Comparison of ENCODE assay signal across 8 cellular contexts in genomic region chr1:61082336-61083013, GRCh38. TPM values are rescaled to one million over a fixed set of nuclear protein-coding genes. Genes with fewer than 3 reads are reported as not detected.
DNase-seq lines count a peak whose midpoint lies in the region; ATAC-seq and TF ChIP-seq lines count a peak whose summit lies in the region.

Gene NFIA, plus strand, starts transcription at chr1:61082561.

- peak within 1 kb of the TSS; percentile 79 for H3K4me2 ChIP-seq in HCT116 (ENCODE audit: low read length)
- H3K4me2 ChIP-seq in neural cell (ENCODE audit: low read length), result peak within 1 kb of the TSS; percentile 58

- no TSS peak for BruUV-seq in HCT116 (replicated peaks; lab: Mats Ljungman, UMichigan)

- H3K27ac ChIP-seq in ACC112 (ENCODE audit: low read depth, low read length), result peak within 1 kb of the TSS; percentile 82
- H3K27ac ChIP-seq in HCT116 (ENCODE audit: low read depth, low read length), result peak within 1 kb of the TSS; percentile 68
- H3K27ac ChIP-seq in gastroesophageal sphincter, result peak within 1 kb of the TSS; percentile 95 to 97 (median 96)
- no peak within 1 kb of the TSS for H3K27ac ChIP-seq in neural cell (ENCODE audit: low read length)

- H3F3A ChIP-seq in neural cell (ENCODE audit: insufficient read depth, low read length, poor library complexity, severe bottlenecking), result peaks cover under 1% of the 10 kb centered on the region

- no peaks in the 10 kb centered on the region for H3K9me3 Mint-ChIP-seq in activated naive CD4-positive, alpha-beta T cell treated with anti-CD3 and anti-CD28 coated beads, Interleukin-2, amount 50 U/mL, for 24 hours

- WGBS in gastroesophageal sphincter (ENCODE audit: low coverage in 1 of 2), 2 donors, result 0 to 4% methylated on average over 1 to 14 of the region's 69 CpGs

- H4K20me1 ChIP-seq in HCT116 (ENCODE audit: insufficient read depth) (no peaks in the 10 kb centered on the region), neural cell (ENCODE audit: insufficient read depth) (no peaks in the 10 kb centered on the region)

- H3K27me3 ChIP-seq in ACC112 (ENCODE audit: insufficient read depth, low read length), result no peaks in the 10 kb centered on the region
- H3K27me3 ChIP-seq in HCT116 (ENCODE audit: insufficient read depth, low read length), result no peaks in the 10 kb centered on the region
- no peaks in the 10 kb centered on the region for H3K27me3 ChIP-seq in gastroesophageal sphincter
- H3K27me3 ChIP-seq in neural cell (ENCODE audit: insufficient read depth, low read depth, low read length), result peaks cover 97% of the 10 kb centered on the region

- H3K4me1 ChIP-seq in ACC112 (ENCODE audit: control insufficient read depth, insufficient read depth, low read length, unreplicated experiment) (peaks cover 29% of the 10 kb centered on the region), HCT116 (ENCODE audit: control insufficient read depth in 1 of 2, insufficient read depth in 2 of 2, low read length in 2 of 2) (peaks cover 34 to 50% of the 10 kb centered on the region in 2 experiments), gastroesophageal sphincter (peaks cover 19 to 66% (median 25%) of the 10 kb centered on the region in 3 donors)

- H3K9ac ChIP-seq in HCT116 (ENCODE audit: low read length), result peak within 1 kb of the TSS; percentile 85
- H3K9ac ChIP-seq in neural cell (ENCODE audit: low read length), result no peak within 1 kb of the TSS

- no peak for TF ChIP-seq CTCF in HCT116 (IDR thresholded peaks at IDR 0.05 in 2 of 3, conservative IDR thresholded peaks at IDR 0.05 in 1 of 3; ENCODE audit: borderline replicate concordance in 1 of 3, insufficient read depth in 1 of 3, low read depth in 2 of 3, low read length in 2 of 3)
- no peak for TF ChIP-seq CTCF in gastroesophageal sphincter (IDR thresholded peaks at IDR 0.05)
- no peak for TF ChIP-seq CTCF in neural cell (IDR thresholded peaks at IDR 0.05; ENCODE audit: poor library complexity, severe bottlenecking)

- peak within 1 kb of the TSS; percentile 46 for H3K27ac Mint-ChIP-seq in activated naive CD4-positive, alpha-beta T cell treated with anti-CD3 and anti-CD28 coated beads, Interleukin-2, amount 50 U/mL, for 24 hours

- H3K4me1 Mint-ChIP-seq in activated naive CD4-positive, alpha-beta T cell treated with anti-CD3 and anti-CD28 coated beads, Interleukin-2, amount 50 U/mL, for 24 hours, result peaks cover 50% of the 10 kb centered on the region

- H3K27me3 Mint-ChIP-seq in activated naive CD4-positive, alpha-beta T cell treated with anti-CD3 and anti-CD28 coated beads, Interleukin-2, amount 50 U/mL, for 24 hours, result no peaks in the 10 kb centered on the region

- POLR2A ChIA-PET in HCT116 (lab: Charles Lee), result interaction anchor here (0.7 to 1.0 kb wide), 2 partner anchors 256 to 281 kb away, joined by 3 read pairs; no protein-coding TSS in a partner anchor

- TF ChIP-seq POLR2A in HCT116 (IDR thresholded peaks at IDR 0.05; ENCODE audit: borderline replicate concordance, extremely low read depth, insufficient read depth, insufficient read length) (no peak), gastroesophageal sphincter (IDR thresholded peaks at IDR 0.05) (peak; percentile 37 to 47)

- H3K9me2 ChIP-seq in HCT116 (ENCODE audit: insufficient read depth) (no peaks in the 10 kb centered on the region), neural cell (ENCODE audit: insufficient read depth, low read length) (no peaks in the 10 kb centered on the region)

- TF ChIP-seq EP300 in gastroesophageal sphincter (IDR thresholded peaks at IDR 0.05), result no peak
- TF ChIP-seq EP300 in neural cell (conservative IDR thresholded peaks at IDR 0.05; ENCODE audit: poor library complexity, severe bottlenecking), result no peak

- peak within 1 kb of the TSS; percentile 90 for H3K4me3 ChIP-seq in ACC112 (ENCODE audit: low read depth, low read length)
- peak within 1 kb of the TSS; percentile 67 to 79 for H3K4me3 ChIP-seq in HCT116 (replicated peaks in 1 of 2; ENCODE audit: low read depth in 1 of 2, low read length in 2 of 2)
- H3K4me3 ChIP-seq in gastroesophageal sphincter, result peak within 1 kb of the TSS; percentile 86 to 99
- peak within 1 kb of the TSS; percentile 67 for H3K4me3 ChIP-seq in neural cell (ENCODE audit: low read length)

- peak within 1 kb of the TSS; percentile 92 for H3K4me3 Mint-ChIP-seq in activated naive CD4-positive, alpha-beta T cell treated with anti-CD3 and anti-CD28 coated beads, Interleukin-2, amount 50 U/mL, for 24 hours

- peaks cover 48% of the 10 kb centered on the region for H3K79me2 ChIP-seq in ACC112 (ENCODE audit: control insufficient read depth, insufficient read depth, low read length, unreplicated experiment)
- peaks cover 39% of the 10 kb centered on the region for H3K79me2 ChIP-seq in HCT116 (ENCODE audit: insufficient read depth, low read length)
- no peaks in the 10 kb centered on the region for H3K79me2 ChIP-seq in neural cell (replicated peaks; ENCODE audit: insufficient read depth, low read length)

- peak; percentile 64 for ATAC-seq in HCT116
- ATAC-seq in gastroesophageal sphincter, result peak; percentile 46
- ATAC-seq in HG03039 (IDR thresholded peaks at IDR 0.05; ENCODE audit: unreplicated experiment), result no peak

- H2AFZ ChIP-seq in ACC112 (ENCODE audit: low read length, unreplicated experiment) (peak within 1 kb of the TSS; percentile 85), HCT116 (ENCODE audit: low read depth, low read length, poor library complexity, severe bottlenecking) (peak within 1 kb of the TSS; percentile 92), neural cell (ENCODE audit: low read depth, low read length) (no peak within 1 kb of the TSS)

- intact Hi-C loops in HCT116 (cut with micrococcal nuclease), result no loop called here

- DNase-seq in HCT116 (ENCODE audit: low read depth, low spot score) (peak; percentile 49), hepatic stellate cell (ENCODE audit: low spot score) (no peak)

- RAD21 ChIA-PET in HCT116 (lab: Charles Lee; ENCODE audit: low non-redundant PET in 1 of 2, low total read pairs in 2 of 2, uncharacterized antibody in 2 of 2, unreplicated experiment in 2 of 2), result no interaction called here

- H3K36me3 ChIP-seq in ACC112 (ENCODE audit: insufficient read depth, low read length) (no peaks in the 10 kb centered on the region), HCT116 (ENCODE audit: control insufficient read depth in 1 of 2, insufficient read depth in 2 of 2, low read length in 2 of 2) (no peaks in the 10 kb centered on the region), gastroesophageal sphincter (no peaks in the 10 kb centered on the region), neural cell (ENCODE audit: insufficient read depth, low read length) (no peaks in the 10 kb centered on the region)

- H3K9me3 ChIP-seq in HCT116 (ENCODE audit: control insufficient read depth in 1 of 2, insufficient read depth in 1 of 2, low read depth in 1 of 2, low read length in 2 of 2) (no peaks in the 10 kb centered on the region), gastroesophageal sphincter (no peaks in the 10 kb centered on the region), neural cell (ENCODE audit: low read length) (no peaks in the 10 kb centered on the region)

- CTCF ChIA-PET in HCT116 (lab: Charles Lee), result interaction anchor here (0.7 to 1.7 kb wide), 2 partner anchors 32 to 39 kb away, joined by 3 to 4 read pairs; no protein-coding TSS in a partner anchor

- TF ChIP-seq RAD21 in HCT116 (IDR thresholded peaks at IDR 0.05; ENCODE audit: low read depth) (no peak), neural cell (conservative IDR thresholded peaks at IDR 0.05) (no peak)

- no peaks in the 10 kb centered on the region for H3K36me3 Mint-ChIP-seq in activated naive CD4-positive, alpha-beta T cell treated with anti-CD3 and anti-CD28 coated beads, Interleukin-2, amount 50 U/mL, for 24 hours

TF ChIP-seq in HCT116, 20 proteins besides CTCF, POLR2A, EP300 and RAD21 (continues in another document):
- TF ChIP-seq SP1 (IDR thresholded peaks at IDR 0.05; ENCODE audit: low read depth) (no peak), SIN3A (IDR thresholded peaks at IDR 0.05; ENCODE audit: low read depth) (no peak), JUND (IDR thresholded peaks at IDR 0.05) (no peak), TCF7L2 (IDR thresholded peaks at IDR 0.05; ENCODE audit: borderline replicate concordance, extremely low read depth, insufficient read depth, insufficient read length) (no peak), ZFX (IDR thresholded peaks at IDR 0.05) (no peak), EGR1 (IDR thresholded peaks at IDR 0.05; ENCODE audit: low read depth) (no peak), ELF1 (IDR thresholded peaks at IDR 0.05; ENCODE audit: borderline replicate concordance, low read depth) (no peak)

TF ChIP-seq in PFSK-1, 5 proteins besides CTCF, POLR2A, EP300 and RAD21 (continues in another document):
- peak; percentile 20; the same call in 1 of the 2 replicates for TF ChIP-seq TAF1 (IDR thresholded peaks at IDR 0.05; ENCODE audit: borderline replicate concordance, insufficient read depth, low read length)

TF ChIP-seq in neural cell, 6 proteins besides CTCF, POLR2A, EP300 and RAD21:
- TF ChIP-seq MXI1 (conservative IDR thresholded peaks at IDR 0.05; ENCODE audit: poor library complexity, severe bottlenecking), result no peak
TF ChIP-seq in neural cell: peak in this region for 0.

RNA-seq across cellular contexts. Expression of gene NFIA, which starts in this region (rescaled TPM):
- total RNA-seq in HCT116 (2021; ENCODE audit: unreplicated experiment) (17.2 TPM), gastroesophageal sphincter (100 to 1,000 TPM; 123 to 205 (median 149) TPM)
- polyA plus RNA-seq in HCT116 (2012), result 4.1 and 4.3 TPM in 2 replicates
- polyA plus RNA-seq in PFSK-1 (2012; ENCODE audit: insufficient read length, low read depth), result 9.8 TPM
- polyA plus RNA-seq in neural cell, result 0.47 TPM in 1 of 2 replicates, not detected in the other
- 0.24 and 1.4 TPM in 2 replicates for polyA minus RNA-seq in neural cell
